Comparison of ENCODE assay signal across 14 cellular contexts in the genomic region with DNA sequence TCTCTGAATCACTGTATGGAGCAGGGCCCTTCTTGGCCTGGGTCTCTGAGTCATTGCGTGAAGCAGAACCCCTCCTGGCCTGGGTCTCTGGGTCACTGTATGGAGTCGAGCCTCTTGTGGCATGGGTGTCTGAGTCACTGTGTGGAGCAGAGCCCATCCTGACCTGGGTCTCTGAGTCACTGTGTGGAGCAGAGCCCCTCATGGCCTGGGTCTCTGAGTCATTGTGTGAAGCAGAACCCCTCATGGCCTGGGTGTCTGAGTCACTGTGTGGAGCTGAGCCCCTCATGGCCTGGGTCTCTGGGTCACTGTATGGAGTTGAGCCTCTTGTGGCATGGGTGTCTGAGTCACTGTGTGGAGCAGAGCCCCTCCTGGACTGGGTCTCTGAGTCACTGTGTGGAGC.
DNase-seq lines count a peak whose midpoint lies in the region; ATAC-seq lines count a peak whose summit lies in the region.
"Had no signal": no experiment of that assay in that cellular context is flagged by ENCODE, and none has a peak within 500 bp of the region (broad histone marks: within the 10 kb centered on the region; RNA-seq: fewer than 3 reads in every experiment).

No MANE protein-coding gene starts in this region.

- H3K27ac Mint-ChIP-seq in T-helper 2 cell treated with Interferon-gamma antibody and Interleukin-4, amounts not matched to agents 5 μg/mL and 100 μg/mL, for 36 hours: peak overlapping the region; percentile 20

- ATAC-seq in activated CD4-positive, CD25-positive, alpha-beta regulatory T cell treated with anti-CD3 and anti-CD28 coated beads, Interleukin-2, amount 50 U/mL, for 24 hours: peak; percentile 27 to 56
- no peak for ATAC-seq in GM18868 (IDR thresholded peaks at IDR 0.05; ENCODE audit: unreplicated experiment)
- ATAC-seq in HG03432 (IDR thresholded peaks at IDR 0.05; ENCODE audit: unreplicated experiment): no peak
- ATAC-seq: right cardiac atrium had no signal

- H3K9me3 Mint-ChIP-seq in T-helper 2 cell treated with Interferon-gamma antibody and Interleukin-4, amounts not matched to agents 5 μg/mL and 100 μg/mL, for 36 hours: peaks cover 12% of the 10 kb centered on the region

- peaks cover 6% of the 10 kb centered on the region for H3K36me3 Mint-ChIP-seq in T-helper 2 cell treated with Interferon-gamma antibody and Interleukin-4, amounts not matched to agents 5 μg/mL and 100 μg/mL, for 36 hours (ENCODE audit: low read depth)

- no peak overlapping the region for H3K4me3 Mint-ChIP-seq in T-helper 2 cell treated with Interferon-gamma antibody and Interleukin-4, amounts not matched to agents 5 μg/mL and 100 μg/mL, for 36 hours
- H3K4me3 Mint-ChIP-seq: activated CD4-positive, alpha-beta T cell treated with anti-CD3 and anti-CD28 coated beads, Interleukin-2, amount 10 ng/mL, durations not matched to agents 7 days and 5 days had no signal

- H3K27me3 Mint-ChIP-seq in T-helper 2 cell treated with Interferon-gamma antibody and Interleukin-4, amounts not matched to agents 5 μg/mL and 100 μg/mL, for 36 hours (ENCODE audit: low read depth): peaks cover 3% of the 10 kb centered on the region

- H3K4me1 Mint-ChIP-seq in T-helper 2 cell treated with Interferon-gamma antibody and Interleukin-4, amounts not matched to agents 5 μg/mL and 100 μg/mL, for 36 hours (ENCODE audit: low read depth): peaks cover 11% of the 10 kb centered on the region

- DNase-seq in activated CD4-positive, CD25-positive, alpha-beta regulatory T cell (lab: John Stamatoyannopoulos, UW): no peak
- DNase-seq in ELR (ENCODE audit: low read depth) (peak; percentile 65), iris pigment epithelial cell (ENCODE audit: low read depth) (peak; percentile 28), NCI-H510A treated with DMSO at 0.1 percent for 48 hours (lab: John Stamatoyannopoulos, UW) (no peak)
- DNase-seq in T-helper 2 cell treated with Interferon-gamma antibody and Interleukin-4, amounts not matched to agents 5 μg/mL and 100 μg/mL, for 36 hours (ENCODE audit: low spot score): peak; percentile 15
- DNase-seq: activated CD4-positive, alpha-beta T cell treated with anti-CD3 and anti-CD28 coated beads, Interleukin-2, amount 10 ng/mL, durations not matched to agents 7 days and 5 days; amygdala; NCI-H1092 treated with DMSO at 0.1 percent for 48 hours; NCI-H69; right cardiac atrium; stimulated activated CD4-positive, alpha-beta T cell treated with anti-CD3 and anti-CD28 coated beads, Interleukin-1b, Interleukin-23, amount 100 ng/mL, for 48 hours had no signal

Comparison
In these comparisons a context has a peak if more than half of its experiments do, and no peak if none do; other contexts are left out.
1. ATAC-seq: peak in activated CD4-positive, CD25-positive, alpha-beta regulatory T cell treated with anti-CD3 and anti-CD28 coated beads, Interleukin-2, amount 50 U/mL, for 24 hours (2 of 2); none in GM18868 (single experiment) and HG03432 (single experiment).
2. DNase-seq: peak in ELR (single experiment), T-helper 2 cell treated with Interferon-gamma antibody and Interleukin-4, amounts not matched to agents 5 μg/mL and 100 μg/mL, for 36 hours (single experiment) and iris pigment epithelial cell (single experiment); none in activated CD4-positive, CD25-positive, alpha-beta regulatory T cell (0 of 4) and NCI-H510A treated with DMSO at 0.1 percent for 48 hours (single experiment).